Comparison of ENCODE assay signal across 15 cellular contexts in genomic region chr2:134217316-134217715, GRCh38. TPM values are rescaled to one million over a fixed set of nuclear protein-coding genes. Genes with fewer than 3 reads are reported as not detected.
DNase-seq lines count a peak whose midpoint lies in the region; ATAC-seq and TF ChIP-seq lines count a peak whose summit lies in the region.
"Had no signal": no experiment of that assay in that cellular context is flagged by ENCODE, and none has a peak within 500 bp of the region (broad histone marks: within the 10 kb centered on the region; RNA-seq: fewer than 3 reads in every experiment).

No MANE protein-coding gene starts in this region.

- DNase-seq in activated naive CD4-positive, alpha-beta T cell treated with Interleukin-2 at 50 U/mL for 16 hours: peak; percentile 14
- no peak for DNase-seq in activated naive CD4-positive, alpha-beta T cell (lab: John Stamatoyannopoulos, UW)
- DNase-seq in activated B cell treated with CpG ODN at 0.5 μM for 24 hours: no peak
- no peak for DNase-seq in stimulated activated effector memory CD8-positive, alpha-beta T cell treated with anti-CD3 and anti-CD28 coated beads, Interleukin-12 subunit alpha, Interleukin-12 subunit beta, amount 100 ng/mL, for 72 hours (ENCODE audit: low spot score in 2 of 2)
- no peak for DNase-seq in NCI-H2196 treated with DMSO at 0.1 percent for 48 hours (lab: John Stamatoyannopoulos, UW; ENCODE audit: unreplicated experiment)
- no peak for DNase-seq in Karpas-422
- DNase-seq in stimulated activated CD8-positive, alpha-beta memory T cell treated with anti-CD3 and anti-CD28 coated beads, Interleukin-4, amount 100 ng/mL, for 48 hours: no peak
- DNase-seq: aorta; effector CD8-positive, alpha-beta T cell; gastrocnemius medialis; GF-D8; NCI-H345; PC-9; stimulated activated CD4-positive, alpha-beta T cell treated with anti-CD3 and anti-CD28 coated beads, Interleukin-4, amount 100 ng/mL, for 1 hour had no signal

- H4K20me1 ChIP-seq in Karpas-422 (ENCODE audit: insufficient read depth, low read depth, low read length): peaks cover 73% of the 10 kb centered on the region

- no peaks in the 10 kb centered on the region for H3K9me3 ChIP-seq in Karpas-422 (ENCODE audit: low read length)
- H3K9me3 ChIP-seq: gastrocnemius medialis had no signal

- H3K4me1 Mint-ChIP-seq in activated B cell treated with CpG ODN at 0.5 μM for 24 hours: peaks cover 81% of the 10 kb centered on the region
- H3K4me1 Mint-ChIP-seq in stimulated activated effector memory CD8-positive, alpha-beta T cell treated with anti-CD3 and anti-CD28 coated beads, Interleukin-12 subunit alpha, Interleukin-12 subunit beta, amount 100 ng/mL, for 72 hours: peaks cover 68% of the 10 kb centered on the region

- POLR2A ChIA-PET in activated B cell treated with CpG ODN at 0.5 μM for 24 hours (lab: Charles Lee): interaction anchor here (0.5 to 2.9 kb wide), 8 partner anchors 13 to 96 kb away, joined by 3 to 19 read pairs (median 4); partner anchors contain the start of gene MGAT5

- no peak overlapping the region for H3K4me3 ChIP-seq in Karpas-422 (ENCODE audit: low read length)
- H3K4me3 ChIP-seq: gastrocnemius medialis, PC-9 had no signal

- no peak overlapping the region for H3K4me2 ChIP-seq in Karpas-422 (ENCODE audit: low read depth, low read length, poor library complexity, severe bottlenecking)

- no peak overlapping the region for H2AFZ ChIP-seq in Karpas-422 (ENCODE audit: low read length)
- H2AFZ ChIP-seq: PC-9 had no signal

- no peaks in the 10 kb centered on the region for H3K27me3 Mint-ChIP-seq in activated B cell treated with CpG ODN at 0.5 μM for 24 hours

- no peaks in the 10 kb centered on the region for H3K27me3 ChIP-seq in Karpas-422 (ENCODE audit: low read length)
- H3K27me3 ChIP-seq: gastrocnemius medialis had no signal

- TF ChIP-seq CTCF in activated B cell treated with CpG ODN at 0.5 μM for 24 hours (IDR thresholded peaks at IDR 0.05): no peak

- peaks cover 4% of the 10 kb centered on the region for H3K9me3 Mint-ChIP-seq in activated B cell treated with CpG ODN at 0.5 μM for 24 hours
- peaks cover 4% of the 10 kb centered on the region for H3K9me3 Mint-ChIP-seq in stimulated activated effector memory CD8-positive, alpha-beta T cell treated with anti-CD3 and anti-CD28 coated beads, Interleukin-12 subunit alpha, Interleukin-12 subunit beta, amount 100 ng/mL, for 72 hours

- H3K9ac ChIP-seq in Karpas-422 (ENCODE audit: low read length): no peak overlapping the region

- H3K36me3 ChIP-seq in Karpas-422 (ENCODE audit: insufficient read depth, low read length): no peaks in the 10 kb centered on the region
- H3K36me3 ChIP-seq: gastrocnemius medialis had no signal

- peak; percentile 11 for ATAC-seq in GM21576 (IDR thresholded peaks at IDR 0.05; ENCODE audit: unreplicated experiment)
- ATAC-seq in activated B cell treated with CpG ODN at 0.5 μM for 24 hours (ENCODE audit: low read depth): no peak
- no peak for ATAC-seq in stimulated activated effector memory CD8-positive, alpha-beta T cell treated with anti-CD3 and anti-CD28 coated beads, Interleukin-12 subunit alpha, Interleukin-12 subunit beta, amount 100 ng/mL, for 72 hours
- ATAC-seq: gastrocnemius medialis had no signal

- H3K27ac Mint-ChIP-seq in activated B cell treated with CpG ODN at 0.5 μM for 24 hours: peak overlapping the region; percentile 89
- no peak overlapping the region for H3K27ac Mint-ChIP-seq in stimulated activated effector memory CD8-positive, alpha-beta T cell treated with anti-CD3 and anti-CD28 coated beads, Interleukin-12 subunit alpha, Interleukin-12 subunit beta, amount 100 ng/mL, for 72 hours

- H3K27ac ChIP-seq in Karpas-422 (ENCODE audit: low read length): no peak overlapping the region
- H3K27ac ChIP-seq: gastrocnemius medialis, PC-9 had no signal

- no peaks in the 10 kb centered on the region for H3K79me2 ChIP-seq in Karpas-422 (ENCODE audit: low read length)

- CTCF ChIA-PET in activated B cell treated with CpG ODN at 0.5 μM for 24 hours (lab: Charles Lee): interaction anchor here (0.8 to 1.9 kb wide), 4 partner anchors 9 to 99 kb away, joined by 3 to 11 read pairs (median 5); no protein-coding TSS in a partner anchor

- intact Hi-C loops in activated B cell treated with CpG ODN at 0.5 μM for 24 hours (cut with micrococcal nuclease): no loop called here

- H3K4me1 ChIP-seq in Karpas-422 (ENCODE audit: low read length): peaks cover 22% of the 10 kb centered on the region

- H3K36me3 Mint-ChIP-seq in activated B cell treated with CpG ODN at 0.5 μM for 24 hours (ENCODE audit: low read depth): peaks cover 12% of the 10 kb centered on the region
- H3K36me3 Mint-ChIP-seq in stimulated activated effector memory CD8-positive, alpha-beta T cell treated with anti-CD3 and anti-CD28 coated beads, Interleukin-12 subunit alpha, Interleukin-12 subunit beta, amount 100 ng/mL, for 72 hours: no peaks in the 10 kb centered on the region

- H3K4me3 Mint-ChIP-seq in activated B cell treated with CpG ODN at 0.5 μM for 24 hours: peak overlapping the region; percentile 53
- H3K4me3 Mint-ChIP-seq in stimulated activated effector memory CD8-positive, alpha-beta T cell treated with anti-CD3 and anti-CD28 coated beads, Interleukin-12 subunit alpha, Interleukin-12 subunit beta, amount 100 ng/mL, for 72 hours: peak overlapping the region; percentile 40

- H3K9me2 ChIP-seq in Karpas-422 (replicated peaks; ENCODE audit: insufficient read depth, low read length): no peaks in the 10 kb centered on the region

RNA-seq across cellular contexts. Expression of gene MGAT5, which starts 36.6 kb away (rescaled TPM):
- 66.7 and 69.0 TPM in 2 replicates for total RNA-seq in activated B cell treated with CpG ODN at 0.5 μM for 24 hours
- 22.2 and 22.7 TPM in 2 replicates for total RNA-seq in Karpas-422 (2014; rRNA removed; shearing (Covaris generic); ENCODE audit: low replicate concordance)
